ENCODE assay signal across 26 cellular contexts in genomic region chr3:126493051-126493450, GRCh38. TPM values are rescaled to one million over a fixed set of nuclear protein-coding genes. Genes with fewer than 3 reads are reported as not detected.
"Had no signal": no experiment of that assay in that cellular context is flagged by ENCODE, and none has a peak within 500 bp of the region (broad histone marks: within the 10 kb centered on the region; RNA-seq: fewer than 3 reads in every experiment).

No MANE protein-coding gene starts in this region.

- H3K4me1 ChIP-seq: breast epithelium, esophagus squamous epithelium, testis, transverse colon had no signal

- H3K9me3 ChIP-seq: breast epithelium, esophagus squamous epithelium, left lung, testis, transverse colon had no signal

- H3K27me3 ChIP-seq: breast epithelium, left lung, testis, transverse colon had no signal

- FAIRE-seq: urothelium cell line had no signal

- H3K36me3 ChIP-seq: breast epithelium, esophagus squamous epithelium, left lung, transverse colon had no signal

- ATAC-seq: activated CD4-positive, alpha-beta T cell treated with anti-CD3 and anti-CD28 coated beads for 36 hours; left lung; natural killer cell treated with Interleukin-12 subunit alpha and Interleukin-12 subunit beta and Interleukin-15 and Interleukin-18, amount 100 ng/mL, for 72 hours; right cardiac atrium; stimulated activated naive CD8-positive, alpha-beta T cell treated with anti-CD3 and anti-CD28 coated beads, Interleukin-15, Interleukin-2, amounts not matched to agents 100 U/mL and 50 U/mL, for 24 hours had no signal

- H3K4me3 ChIP-seq: breast epithelium, esophagus squamous epithelium, left lung, lung, testis, transverse colon had no signal

- DNase-seq: activated CD4-positive, alpha-beta T cell treated with anti-CD3 and anti-CD28 coated beads for 36 hours; activated CD4-positive, alpha-beta T cell treated with anti-CD3 and anti-CD28 coated beads, Interleukin-2, amount 50 U/mL, for 4 hours; activated CD4-positive, CD25-positive, alpha-beta regulatory T cell; activated effector memory CD4-positive, alpha-beta T cell treated with anti-CD3 and anti-CD28 coated beads, Interleukin-2, amount 50 U/mL, for 16 hours; activated naive CD4-positive, alpha-beta T cell treated with anti-CD3 and anti-CD28 coated beads, Interleukin-2, amount 50 U/mL, for 16 hours; activated T-cell treated with anti-CD3 and anti-CD28 coated beads, Interleukin-2, amount 50 U/mL, for 1 hour; amniotic stem cell; central memory CD4-positive, alpha-beta T cell; effector CD4-positive, alpha-beta T cell; esophagus squamous epithelium; foreskin melanocyte; mesendoderm; right cardiac atrium; stimulated activated CD4-positive, alpha-beta T cell treated with anti-CD3 and anti-CD28 coated beads, Interleukin-4, amount 100 ng/mL, for 1 hour; stimulated activated naive CD8-positive, alpha-beta T cell treated with anti-CD3 and anti-CD28 coated beads, Interleukin-15, Interleukin-2, amounts not matched to agents 100 U/mL and 50 U/mL, for 24 hours; testis; transverse colon had no signal

- H3K27ac ChIP-seq: breast epithelium, epithelial cell of prostate, esophagus squamous epithelium, left lung, testis, transverse colon had no signal

RNA-seq across cellular contexts. Expression of gene UROC1, which starts 24.5 kb away (rescaled TPM):
- total RNA-seq: activated CD4-positive, alpha-beta T cell treated with anti-CD3 and anti-CD28 coated beads for 36 hours; activated T-helper 1 cell treated with anti-CD3 and anti-CD28 coated beads, Interleukin-12 subunit alpha, Interleukin-12 subunit beta, Interleukin-2, Interleukin-4 antibody, amounts not matched to agents 30 ng/mL and 10 ng/mL and 1 ng/mL, durations not matched to agents 14 hours and 24 hours and 36 hours; breast epithelium; esophagus squamous epithelium; left lung; mononuclear cell; natural killer cell treated with Interleukin-12 subunit alpha and Interleukin-12 subunit beta and Interleukin-15 and Interleukin-18, amount 100 ng/mL, for 72 hours; osteoblast; right cardiac atrium; transverse colon had no signal
- polyA plus RNA-seq: right cardiac atrium had no signal

RNA-seq across cellular contexts. Expression of gene CHST13, which starts 30.9 kb away (rescaled TPM):
- total RNA-seq: activated CD4-positive, alpha-beta T cell treated with anti-CD3 and anti-CD28 coated beads for 36 hours; activated T-helper 1 cell treated with anti-CD3 and anti-CD28 coated beads, Interleukin-12 subunit alpha, Interleukin-12 subunit beta, Interleukin-2, Interleukin-4 antibody, amounts not matched to agents 30 ng/mL and 10 ng/mL and 1 ng/mL, durations not matched to agents 14 hours and 24 hours and 36 hours had no signal
